ENCODE assay signal across 18 cellular contexts in the genomic region with DNA sequence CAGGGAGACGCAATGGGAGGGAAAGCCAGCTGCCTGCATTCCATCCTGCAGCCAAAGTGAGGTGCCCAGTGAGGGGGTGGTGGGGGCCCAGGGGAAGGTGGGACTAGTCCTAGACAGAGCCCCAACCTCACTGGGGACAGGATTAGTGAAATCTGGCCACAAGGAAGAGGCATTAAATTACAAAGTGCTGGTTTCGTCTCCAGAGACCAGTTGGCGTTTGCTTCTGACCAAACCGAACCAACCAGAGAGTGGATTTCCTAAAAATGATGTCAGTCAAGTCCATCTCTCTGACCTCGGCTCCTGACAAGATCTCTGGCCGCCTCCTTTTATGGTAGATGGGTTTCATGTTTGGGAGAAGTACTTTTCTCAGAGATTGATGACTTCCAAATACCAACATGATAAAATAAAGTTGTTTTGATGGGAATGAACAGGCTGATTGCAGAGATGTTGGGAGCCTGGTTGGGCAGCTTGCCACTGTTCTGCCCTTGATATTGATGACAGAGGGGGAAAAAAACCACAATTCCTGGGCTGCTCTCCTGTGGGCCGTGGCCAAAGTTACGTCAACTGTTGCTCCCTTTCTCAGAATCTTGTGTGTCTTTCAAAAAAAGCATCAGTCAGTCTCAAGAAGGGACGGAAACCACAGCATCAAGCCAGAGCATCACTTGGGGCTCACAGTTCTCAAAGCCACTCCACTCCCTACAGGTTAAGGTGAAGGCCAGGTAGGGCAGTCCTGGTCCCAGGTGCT. TPM values are rescaled to one million over a fixed set of nuclear protein-coding genes. Genes with fewer than 3 reads are reported as not detected.
A peak's percentile ranks its signal among the peaks of the same experiment; 100 is the strongest.
DNase-seq lines count a peak whose midpoint lies in the region; ATAC-seq, FAIRE-seq and TF ChIP-seq lines count a peak whose summit lies in the region.
"Had no signal": no experiment of that assay in that cellular context is flagged by ENCODE, and none has a peak within 500 bp of the region (broad histone marks: within the 10 kb centered on the region; RNA-seq: fewer than 3 reads in every experiment).

No MANE protein-coding gene starts in this region.

- ATAC-seq in Right ventricle myocardium superior (ENCODE audit: poor library complexity), result no peak

- no peaks in the 10 kb centered on the region for H3K79me2 ChIP-seq in fibroblast of lung (ENCODE audit: control insufficient read depth, insufficient read depth, low read length)

- no peaks in the 10 kb centered on the region for H4K20me1 ChIP-seq in fibroblast of lung (ENCODE audit: control insufficient read depth, extremely low read depth, insufficient read depth, low read length)

- 70 to 82% (median 77%) methylated on average over 9 of the region's 9 CpGs for WGBS in ovary, 3 donors

- H3K9me3 ChIP-seq in fibroblast of lung (ENCODE audit: control insufficient read depth, insufficient read depth, low read depth, low read length) (no peaks in the 10 kb centered on the region), ovary (no peaks in the 10 kb centered on the region)

- H3K4me2 ChIP-seq in fibroblast of lung (ENCODE audit: extremely low read depth, insufficient read depth, low read length), result no peak overlapping the region

- no peaks in the 10 kb centered on the region for H3K4me1 ChIP-seq in fibroblast of lung (ENCODE audit: control insufficient read depth, extremely low read depth, insufficient read depth, low read length)
- no peaks in the 10 kb centered on the region for H3K4me1 ChIP-seq in ovary (ENCODE audit: insufficient read depth)

- intact Hi-C loops in cardiac septum (cut with DNase I) (no loop called here), Right ventricle myocardium superior (cut with DNase I) (no loop called here), ovary (cut with DNase I) (no loop called here)

- POLR2A ChIA-PET in HEK293T (lab: Yijun Ruan, JAX), result no interaction called here

- no peak for TF ChIP-seq POLR2A in ovary (IDR thresholded peaks at IDR 0.05)

- DNase-seq in cardiac septum (ENCODE audit: low spot score) (peak; percentile 63), Right ventricle myocardium superior (no peak), fibroblast of lung (ENCODE audit: low read depth in 2 of 2) (peak; percentile 49 to 88), ovary (peak in 4 of 5 donors; percentile 2 to 43 (median 26)), urothelium cell line (ENCODE audit: low spot score) (no peak), HEK293T (ENCODE audit: extremely low spot score) (no peak), NCI-H2227 treated with DMSO at 0.1 percent for 48 hours (lab: John Stamatoyannopoulos, UW) (no peak), NCI-H1092 treated with DMSO at 0.1 percent for 48 hours (lab: John Stamatoyannopoulos, UW) (no peak)
- DNase-seq: activated naive CD4-positive, alpha-beta T cell treated with anti-CD3 and anti-CD28 coated beads, Interleukin-2, amount 10 ng/mL, durations not matched to agents 7 days and 5 days; brain microvascular endothelial cell; CD4-positive, alpha-beta memory T cell; DMS79 treated with DMSO at 0.1 percent for 48 hours; naive B cell; NCI-H1092; NCI-H748 treated with DMSO at 0.1 percent for 48 hours; trophoblast cell had no signal

- H3K27me3 ChIP-seq in fibroblast of lung (ENCODE audit: control insufficient read depth, insufficient read depth, low read length) (peaks cover 7% of the 10 kb centered on the region), ovary (no peaks in the 10 kb centered on the region)
- H3K27me3 ChIP-seq: brain microvascular endothelial cell had no signal

- H3K36me3 ChIP-seq in fibroblast of lung (ENCODE audit: control insufficient read depth, insufficient read depth, low read length) (no peaks in the 10 kb centered on the region), ovary (no peaks in the 10 kb centered on the region)

- TF ChIP-seq EP300 in ovary (IDR thresholded peaks at IDR 0.05), result no peak

- CTCF ChIA-PET in HEK293T (lab: Yijun Ruan, JAX), result no interaction called here

- H3K4me3 ChIP-seq in fibroblast of lung (replicated peaks in 1 of 4; ENCODE audit: control extremely low read depth in 1 of 4, insufficient read depth in 1 of 4, low read depth in 3 of 4, low read length in 4 of 4) (no peak overlapping the region), ovary (no peak overlapping the region)
- H3K4me3 ChIP-seq: lung had no signal

- H2AFZ ChIP-seq in fibroblast of lung (ENCODE audit: low read length), result no peak overlapping the region

- peak; percentile 66 for FAIRE-seq in urothelium cell line (lab: Jason Lieb, UNC)

- H3K27ac ChIP-seq in fibroblast of lung (ENCODE audit: insufficient read depth, low read length) (no peak overlapping the region), ovary (no peak overlapping the region)
- H3K27ac ChIP-seq: brain microvascular endothelial cell had no signal

- H3K9ac ChIP-seq in fibroblast of lung (ENCODE audit: insufficient read depth, low read length), result no peak overlapping the region

- TF ChIP-seq CTCF in fibroblast of lung (conservative IDR thresholded peaks at IDR 0.05 in 1 of 2, IDR thresholded peaks at IDR 0.05 in 1 of 2; ENCODE audit: low read depth in 1 of 2, low read length in 2 of 2) (no peak), ovary (IDR thresholded peaks at IDR 0.05) (no peak)

TF ChIP-seq in HEK293T, 16 proteins besides CTCF, POLR2A, EP300 and RAD21:
- TF ChIP-seq ELF4 (IDR thresholded peaks at IDR 0.05) (no peak), LEF1 (IDR thresholded peaks at IDR 0.05; ENCODE audit: borderline replicate concordance) (no peak), FOXK2 (IDR thresholded peaks at IDR 0.05) (no peak)
- TF ChIP-seq, protein P1, sequence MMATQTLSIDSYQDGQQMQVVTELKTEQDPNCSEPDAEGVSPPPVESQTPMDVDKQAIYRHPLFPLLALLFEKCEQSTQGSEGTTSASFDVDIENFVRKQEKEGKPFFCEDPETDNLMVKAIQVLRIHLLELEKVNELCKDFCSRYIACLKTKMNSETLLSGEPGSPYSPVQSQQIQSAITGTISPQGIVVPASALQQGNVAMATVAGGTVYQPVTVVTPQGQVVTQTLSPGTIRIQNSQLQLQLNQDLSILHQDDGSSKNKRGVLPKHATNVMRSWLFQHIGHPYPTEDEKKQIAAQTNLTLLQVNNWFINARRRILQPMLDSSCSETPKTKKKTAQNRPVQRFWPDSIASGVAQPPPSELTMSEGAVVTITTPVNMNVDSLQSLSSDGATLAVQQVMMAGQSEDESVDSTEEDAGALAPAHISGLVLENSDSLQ (IDR thresholded peaks at IDR 0.05), result no peak

RNA-seq across cellular contexts. Expression of gene ITGA11, which starts 24.6 kb away (rescaled TPM):
- total RNA-seq in cardiac septum, result 9.3 TPM
- 32.2 TPM for total RNA-seq in Right ventricle myocardium superior
- total RNA-seq in fibroblast of lung, result 29.6 and 43.7 TPM in 2 replicates
- polyA plus RNA-seq in fibroblast of lung, result 2.6 and 21.5 TPM in 2 replicates
- 3.9 and 36.5 TPM in 2 replicates for polyA plus RNA-seq in fibroblast of lung (2012)
- 7.9 and 89.6 TPM in 2 replicates for polyA minus RNA-seq in fibroblast of lung (ENCODE audit: low replicate concordance)
- 10 to 100 TPM in 2 of 7 donors, 1 to 10 TPM in 5; 1.2 to 25.2 (median 4.4) TPM for total RNA-seq in ovary
- polyA plus RNA-seq in ovary, result 10 to 100 TPM in 1 of 2 donors, 1 to 10 TPM in 1; 2.2 to 34.5 TPM
- total RNA-seq: CD4-positive, alpha-beta memory T cell; SK-MEL-5 had no signal
- polyA plus RNA-seq: CD4-positive, alpha-beta memory T cell had no signal

Comparison
In these comparisons a context has a peak if more than half of its experiments do, and no peak if none do; other contexts are left out.
1. DNase-seq: peak in cardiac septum (single experiment), fibroblast of lung (2 of 2) and ovary (4 of 5); none in Right ventricle myocardium superior (single experiment), urothelium cell line (single experiment), HEK293T (single experiment), NCI-H2227 treated with DMSO at 0.1 percent for 48 hours (single experiment) and NCI-H1092 treated with DMSO at 0.1 percent for 48 hours (single experiment).